In the genomic region with DNA sequence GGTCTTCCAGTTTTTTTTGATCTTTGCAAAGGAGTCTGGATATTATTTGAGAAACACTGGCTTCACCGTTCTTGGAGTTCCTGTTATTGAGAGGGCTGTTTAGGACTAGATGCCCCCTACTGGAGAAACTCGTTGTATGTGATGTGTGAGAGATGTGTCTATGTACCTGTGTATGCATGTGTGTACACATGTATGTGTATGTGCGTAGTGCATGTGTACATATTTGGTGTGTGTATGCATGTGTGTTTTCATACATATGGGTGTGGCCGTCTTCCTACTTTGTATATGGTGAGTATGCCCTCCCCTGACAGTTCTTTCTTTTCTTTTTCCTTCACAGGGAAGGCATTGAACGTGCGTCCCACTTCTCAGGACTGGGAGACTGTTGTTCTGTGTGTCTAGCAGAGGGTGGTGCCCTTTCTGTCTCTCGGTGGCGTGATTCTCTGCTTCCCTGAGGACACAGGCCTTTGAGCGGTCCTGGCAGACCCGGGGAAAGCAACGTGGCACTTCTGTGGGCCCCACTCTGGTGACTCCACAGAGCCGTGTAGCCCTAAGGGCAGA, we compare ENCODE assay signal across 1 cellular context.
TF ChIP-seq lines count a peak whose summit lies in the region.

No MANE protein-coding gene starts in this region.

TF ChIP-seq in HEK293, 187 proteins besides CTCF, POLR2A, EP300 and RAD21 (continued from another document):
- no peak for TF ChIP-seq ZNF623 (tag by site-specific recombination; IDR thresholded peaks at IDR 0.05)
- peak; percentile 72; the same call in 1 of the 2 replicates for TF ChIP-seq ZFP69B (tag by site-specific recombination; IDR thresholded peaks at IDR 0.05)
- no peak for TF ChIP-seq ZSCAN18 (tag by site-specific recombination; IDR thresholded peaks at IDR 0.05)
- TF ChIP-seq ZNF747 (tag by site-specific recombination; IDR thresholded peaks at IDR 0.05): no peak
- 0 out of 2 replicates have a peak, but pooled peaks have one; percentile 34 for TF ChIP-seq ZNF600 (tag by site-specific recombination; IDR thresholded peaks at IDR 0.05)
- no peak for TF ChIP-seq ZNF423 (tag by site-specific recombination; IDR thresholded peaks at IDR 0.05)
- no peak for TF ChIP-seq ZNF843 (tag by site-specific recombination; IDR thresholded peaks at IDR 0.05)
- no peak for TF ChIP-seq ZSCAN16 (tag by site-specific recombination; IDR thresholded peaks at IDR 0.05)
- TF ChIP-seq, protein P1, sequence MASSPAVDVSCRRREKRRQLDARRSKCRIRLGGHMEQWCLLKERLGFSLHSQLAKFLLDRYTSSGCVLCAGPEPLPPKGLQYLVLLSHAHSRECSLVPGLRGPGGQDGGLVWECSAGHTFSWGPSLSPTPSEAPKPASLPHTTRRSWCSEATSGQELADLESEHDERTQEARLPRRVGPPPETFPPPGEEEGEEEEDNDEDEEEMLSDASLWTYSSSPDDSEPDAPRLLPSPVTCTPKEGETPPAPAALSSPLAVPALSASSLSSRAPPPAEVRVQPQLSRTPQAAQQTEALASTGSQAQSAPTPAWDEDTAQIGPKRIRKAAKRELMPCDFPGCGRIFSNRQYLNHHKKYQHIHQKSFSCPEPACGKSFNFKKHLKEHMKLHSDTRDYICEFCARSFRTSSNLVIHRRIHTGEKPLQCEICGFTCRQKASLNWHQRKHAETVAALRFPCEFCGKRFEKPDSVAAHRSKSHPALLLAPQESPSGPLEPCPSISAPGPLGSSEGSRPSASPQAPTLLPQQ (tag by site-specific recombination; IDR thresholded peaks at IDR 0.05): peak; percentile 63; the same call in 1 of the 2 replicates
- TF ChIP-seq YY2 (tag by site-specific recombination; IDR thresholded peaks at IDR 0.05): no peak
- no peak for TF ChIP-seq ZNF621 (tag by site-specific recombination; IDR thresholded peaks at IDR 0.05)
- TF ChIP-seq ZSCAN30 (tag by site-specific recombination; IDR thresholded peaks at IDR 0.05): no peak
- no peak for TF ChIP-seq GLI4 (tag by site-specific recombination; IDR thresholded peaks at IDR 0.05)
- no peak for TF ChIP-seq ZSCAN4 (tag by site-specific recombination; IDR thresholded peaks at IDR 0.05)
- no peak for TF ChIP-seq ZNF223 (tag by site-specific recombination; IDR thresholded peaks at IDR 0.05)
- TF ChIP-seq OSR2 (tag by site-specific recombination; IDR thresholded peaks at IDR 0.05): no peak
- TF ChIP-seq ZNF132 (tag by site-specific recombination; IDR thresholded peaks at IDR 0.05; ENCODE audit: borderline replicate concordance): no peak
- no peak for TF ChIP-seq ZNF133 (tag by site-specific recombination; IDR thresholded peaks at IDR 0.05)
- TF ChIP-seq ZNF114 (tag by site-specific recombination; IDR thresholded peaks at IDR 0.05): no peak
- no peak for TF ChIP-seq YY1 (tag by site-specific recombination; IDR thresholded peaks at IDR 0.05)
- TF ChIP-seq MYNN (tag by site-specific recombination; IDR thresholded peaks at IDR 0.05; ENCODE audit: borderline replicate concordance): no peak
- peak; percentile 51 for TF ChIP-seq ZNF654 (tag by site-specific recombination; IDR thresholded peaks at IDR 0.05; ENCODE audit: low read depth)
- no peak for TF ChIP-seq ZNF76 (tag by site-specific recombination; IDR thresholded peaks at IDR 0.05; ENCODE audit: borderline replicate concordance, low read depth)
- no peak for TF ChIP-seq TRIM28 (IDR thresholded peaks at IDR 0.05; ENCODE audit: borderline replicate concordance, low read length)
- TF ChIP-seq KLF8 (tag by site-specific recombination; IDR thresholded peaks at IDR 0.05): no peak
- TF ChIP-seq BCL11A (tag by site-specific recombination; IDR thresholded peaks at IDR 0.05; ENCODE audit: low read depth): no peak
- TF ChIP-seq SP7 (tag by site-specific recombination; IDR thresholded peaks at IDR 0.05): peak; percentile 34; the same call in 1 of the 2 replicates
